Comparison of ENCODE assay signal across 7 cellular contexts in the genomic region with DNA sequence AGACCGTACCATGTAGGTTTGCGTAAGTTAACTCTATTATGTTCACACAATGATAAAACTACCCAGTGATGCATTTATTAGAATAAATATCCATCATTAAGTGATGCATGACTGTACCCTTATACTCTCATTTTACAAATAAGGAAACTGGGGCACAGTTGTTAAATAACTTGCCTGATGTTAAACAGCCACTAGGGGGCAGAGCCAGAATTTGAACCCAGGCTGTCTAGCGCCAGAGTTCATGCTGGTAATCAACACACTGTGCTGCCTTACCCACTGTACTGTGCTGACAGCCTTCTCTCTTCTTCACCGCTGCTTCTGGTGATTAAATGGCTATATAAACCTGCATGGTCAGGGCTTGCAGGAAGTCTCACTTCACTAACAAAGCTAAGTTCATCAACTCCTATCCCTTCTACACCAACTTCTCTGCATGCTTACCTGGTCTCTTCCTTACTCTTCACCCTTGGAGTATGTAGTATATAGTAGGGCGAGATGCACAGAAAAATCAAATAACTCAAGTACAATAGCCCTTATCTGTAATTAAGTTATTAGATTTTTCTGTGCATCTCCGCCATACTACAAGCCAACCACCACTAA. TPM values are rescaled to one million over a fixed set of nuclear protein-coding genes. Genes with fewer than 3 reads are reported as not detected.
DNase-seq lines count a peak whose midpoint lies in the region; ATAC-seq and TF ChIP-seq lines count a peak whose summit lies in the region.

No MANE protein-coding gene starts in this region.

- TF ChIP-seq CTCF in foreskin keratinocyte (conservative IDR thresholded peaks at IDR 0.05) (peak; percentile 72), retinal pigment epithelial cell (conservative IDR thresholded peaks at IDR 0.05; ENCODE audit: low read depth, low read length) (peak; percentile 63)

- peak; percentile 8 for DNase-seq in NCI-H1092 treated with DMSO at 0.1 percent for 48 hours (lab: John Stamatoyannopoulos, UW)
- peak; percentile 9 for DNase-seq in activated T-cell treated with anti-CD3 and anti-CD28 coated beads for 48 hours (ENCODE audit: low read depth)
- DNase-seq in foreskin keratinocyte: no peak
- DNase-seq in retinal pigment epithelial cell (ENCODE audit: low read depth): no peak

- H3K4me3 ChIP-seq in retinal pigment epithelial cell (ENCODE audit: low read length): no peak overlapping the region

- no peaks in the 10 kb centered on the region for H3K27me3 ChIP-seq in foreskin keratinocyte

- H3K4me1 ChIP-seq in foreskin keratinocyte: no peaks in the 10 kb centered on the region

- ATAC-seq in GM18867 (IDR thresholded peaks at IDR 0.05; ENCODE audit: unreplicated experiment) (peak; percentile 68), foreskin keratinocyte (peak; percentile 15), HG02938 (IDR thresholded peaks at IDR 0.05; ENCODE audit: unreplicated experiment) (no peak), GM19351 (IDR thresholded peaks at IDR 0.05; ENCODE audit: unreplicated experiment) (no peak)

- no peak overlapping the region for H3K27ac ChIP-seq in foreskin keratinocyte

RNA-seq across cellular contexts. Expression of a gene that starts 43.6 kb away (rescaled TPM):
- 23.3 and 31.2 TPM in 2 replicates for total RNA-seq in foreskin keratinocyte
- polyA plus RNA-seq in foreskin keratinocyte: 10.9 and 12.0 TPM in 2 replicates

RNA-seq across cellular contexts. Expression of a gene that starts 50.9 kb away (rescaled TPM):
- total RNA-seq in foreskin keratinocyte: 149 and 164 TPM in 2 replicates
- 153 and 156 TPM in 2 replicates for polyA plus RNA-seq in foreskin keratinocyte

Comparison
In these comparisons a context has a peak if more than half of its experiments do, and no peak if none do; other contexts are left out.
1. ATAC-seq: peak in GM18867 (single experiment) and foreskin keratinocyte (single experiment); none in HG02938 (single experiment) and GM19351 (single experiment).
2. DNase-seq: peak in NCI-H1092 treated with DMSO at 0.1 percent for 48 hours (single experiment) and activated T-cell treated with anti-CD3 and anti-CD28 coated beads for 48 hours (single experiment); none in foreskin keratinocyte (0 of 2) and retinal pigment epithelial cell (single experiment).